In the genomic region with DNA sequence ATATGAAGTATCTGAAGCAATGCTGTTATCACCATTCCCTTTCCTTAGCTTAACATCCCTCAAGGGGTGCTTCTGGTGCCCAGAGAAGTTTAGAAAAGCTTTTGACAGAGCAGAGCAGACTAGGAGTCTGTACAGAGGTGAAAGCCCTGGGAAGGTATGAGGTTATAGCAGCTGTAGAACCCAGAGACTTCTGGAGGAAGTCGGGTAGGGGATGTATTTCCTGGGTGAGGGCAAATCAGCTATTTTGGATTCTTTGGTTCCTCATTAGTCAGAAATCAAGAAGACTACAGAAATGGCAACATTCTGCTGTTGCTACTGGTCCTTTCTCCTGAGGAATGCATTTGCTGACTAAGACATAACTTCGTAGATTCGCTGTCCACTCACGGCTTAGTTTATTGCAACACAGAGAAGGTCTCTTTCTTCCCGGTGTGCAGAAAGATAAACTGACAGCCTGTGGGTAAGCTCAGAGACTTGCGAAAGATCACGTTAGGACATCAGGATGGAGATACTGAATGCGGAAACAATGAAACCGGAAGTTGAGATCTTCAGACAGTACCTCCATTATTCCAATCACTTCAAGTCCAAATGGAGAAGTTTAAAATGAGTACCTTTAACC, we compare ENCODE assay signal across 9 cellular contexts. TPM values are rescaled to one million over a fixed set of nuclear protein-coding genes. Genes with fewer than 3 reads are reported as not detected.
A peak's percentile ranks its signal among the peaks of the same experiment; 100 is the strongest.
DNase-seq lines count a peak whose midpoint lies in the region; ATAC-seq and TF ChIP-seq lines count a peak whose summit lies in the region.
"Had no signal": no experiment of that assay in that cellular context is flagged by ENCODE, and none has a peak within 500 bp of the region (broad histone marks: within the 10 kb centered on the region; RNA-seq: fewer than 3 reads in every experiment).

No MANE protein-coding gene starts in this region.

- POLR2A ChIA-PET in Caco-2 (lab: Charles Lee) (no interaction called here), PC-3 (lab: Charles Lee; ENCODE audit: unreplicated experiment) (no interaction called here)

- CTCF ChIA-PET in Caco-2 (lab: Charles Lee): interaction anchor here (1.1 to 1.7 kb wide), 2 partner anchors 102 to 104 kb away, joined by 3 to 5 read pairs; no protein-coding TSS in a partner anchor
- CTCF ChIA-PET in PC-3 (lab: Charles Lee): no interaction called here

- H3K27me3 ChIP-seq in Caco-2 (replicated peaks; ENCODE audit: control insufficient read depth, insufficient read depth, low read length) (no peaks in the 10 kb centered on the region), PC-3 (ENCODE audit: low read length) (peaks cover 47% of the 10 kb centered on the region)
- H3K27me3 ChIP-seq: Peyer's patch had no signal

- H3K36me3 ChIP-seq in Caco-2 (ENCODE audit: control insufficient read depth, insufficient read depth, low read length): no peaks in the 10 kb centered on the region
- no peaks in the 10 kb centered on the region for H3K36me3 ChIP-seq in PC-3 (ENCODE audit: low read depth, low read length)
- H3K36me3 ChIP-seq: Peyer's patch had no signal

- no peak overlapping the region for H2AFZ ChIP-seq in PC-3 (ENCODE audit: low read length)

- H3K9me2 ChIP-seq in PC-3 (replicated peaks; ENCODE audit: low read length): no peaks in the 10 kb centered on the region

- no peak overlapping the region for H3K27ac ChIP-seq in PC-3 (ENCODE audit: low read length)

- H3K4me3 Mint-ChIP-seq in Caco-2 (ENCODE audit: unreplicated experiment): no peak overlapping the region

- H3K4me1 ChIP-seq in Caco-2: peaks cover 42% of the 10 kb centered on the region
- no peaks in the 10 kb centered on the region for H3K4me1 ChIP-seq in PC-3 (ENCODE audit: insufficient read depth, low read length)

- H3K9me3 ChIP-seq in Caco-2 (no peaks in the 10 kb centered on the region), PC-3 (ENCODE audit: low read length) (no peaks in the 10 kb centered on the region)
- H3K9me3 ChIP-seq: Peyer's patch had no signal

- no peaks in the 10 kb centered on the region for H3K9me3 Mint-ChIP-seq in Caco-2 (ENCODE audit: unreplicated experiment)

- no peak for ATAC-seq in PC-3
- no peak for ATAC-seq in left colon
- no peak for ATAC-seq in GM21825 (IDR thresholded peaks at IDR 0.05; ENCODE audit: unreplicated experiment)

- BruUV-seq in Caco-2 (replicated peaks; lab: Mats Ljungman, UMichigan) (no TSS peak), PC-3 (replicated peaks; lab: Mats Ljungman, UMichigan) (no TSS peak)

- DNase-seq in Caco-2 (peak; percentile 53 to 58), NAMALWA (ENCODE audit: low spot score) (peak; percentile 36), choroid plexus epithelial cell (ENCODE audit: low read depth) (peak; percentile 65), midbrain (lab: John Stamatoyannopoulos, UW) (peak; percentile 21), PC-3 (no peak), left colon (no peak), ureter (ENCODE audit: low spot score) (no peak)

- H3K9ac ChIP-seq in PC-3 (ENCODE audit: low read length): no peak overlapping the region

- no peak overlapping the region for H3K4me2 ChIP-seq in PC-3 (ENCODE audit: low read length)

- no peaks in the 10 kb centered on the region for H3F3A ChIP-seq in PC-3 (ENCODE audit: low read length, unreplicated experiment)

- H4K20me1 ChIP-seq in PC-3 (ENCODE audit: low read length): no peaks in the 10 kb centered on the region

- intact Hi-C loops in Caco-2 (cut with micrococcal nuclease; ENCODE audit: unreplicated experiment) (loop anchor here (1.0 kb wide), 1 partner anchor 26 kb away; no protein-coding TSS in a partner anchor), PC-3 (cut with micrococcal nuclease) (no loop called here), left colon (cut with DNase I, micrococcal nuclease) (no loop called here)

- no peaks in the 10 kb centered on the region for H3K27me3 Mint-ChIP-seq in Caco-2 (ENCODE audit: insufficient read depth, unreplicated experiment)

- no peaks in the 10 kb centered on the region for H3K36me3 Mint-ChIP-seq in Caco-2 (ENCODE audit: insufficient read depth, unreplicated experiment)

- H3K27ac Mint-ChIP-seq in Caco-2 (ENCODE audit: unreplicated experiment): peak overlapping the region; percentile 36

- no peak overlapping the region for H3K4me3 ChIP-seq in Caco-2 (ENCODE audit: low read depth, low read length)
- H3K4me3 ChIP-seq in choroid plexus epithelial cell (ENCODE audit: low read depth, low read length): no peak overlapping the region
- no peak overlapping the region for H3K4me3 ChIP-seq in PC-3 (ENCODE audit: low read length)
- H3K4me3 ChIP-seq: Peyer's patch had no signal

- TF ChIP-seq CTCF in Caco-2 (IDR thresholded peaks at IDR 0.05; ENCODE audit: insufficient read depth in 1 of 2, low read depth in 1 of 2, low read length in 1 of 2, severe bottlenecking in 1 of 2, unreplicated experiment in 1 of 2) (no peak), choroid plexus epithelial cell (conservative IDR thresholded peaks at IDR 0.05; ENCODE audit: low read depth, low read length) (no peak), PC-3 (conservative IDR thresholded peaks at IDR 0.05; ENCODE audit: low read depth, low read length) (no peak)

- no peaks in the 10 kb centered on the region for H3K79me2 ChIP-seq in PC-3 (ENCODE audit: low read length)

- H3K4me1 Mint-ChIP-seq in Caco-2 (ENCODE audit: low read depth, unreplicated experiment): peaks cover 30% of the 10 kb centered on the region

RNA-seq across cellular contexts. Expression of a gene that starts 25.3 kb away (rescaled TPM):
- total RNA-seq in Caco-2 (2022): 28.2 and 29.2 TPM in 2 replicates
- total RNA-seq in PC-3 (2014; rRNA removed): 0.23 and 0.55 TPM in 2 replicates
- total RNA-seq in left colon: 10 to 100 TPM in 1 of 2 donors, 1 to 10 TPM in 1; 9.2 to 15.7 TPM
- 35.1 TPM for total RNA-seq in ureter

Comparison
In these comparisons a context has a peak if more than half of its experiments do, and no peak if none do; other contexts are left out.
1. DNase-seq: peak in Caco-2 (2 of 2), NAMALWA (single experiment), choroid plexus epithelial cell (single experiment) and midbrain (single experiment); none in PC-3 (single experiment), left colon (0 of 2) and ureter (single experiment).